In the genomic region with DNA sequence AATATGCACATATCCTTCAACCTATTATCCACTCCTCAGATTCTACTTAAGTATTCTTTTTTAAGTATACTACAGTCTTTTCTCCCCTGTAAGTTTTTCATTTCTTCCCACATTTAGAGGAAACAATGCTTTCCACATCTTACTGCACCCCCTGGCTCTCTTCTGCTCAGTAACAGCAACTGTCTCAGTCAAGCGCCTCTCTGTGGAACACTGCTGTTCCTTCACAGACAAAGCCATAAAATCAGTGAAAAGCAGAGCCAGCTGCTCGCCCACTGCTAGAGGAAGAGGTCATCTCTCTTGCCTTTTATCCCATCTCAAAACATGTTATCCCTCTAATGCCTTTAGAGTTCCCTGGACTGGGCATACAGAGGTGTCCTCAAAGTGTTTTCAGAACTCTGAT, we compare ENCODE assay signal across 15 cellular contexts. TPM values are rescaled to one million over a fixed set of nuclear protein-coding genes. Genes with fewer than 3 reads are reported as not detected.
A peak's percentile ranks its signal among the peaks of the same experiment; 100 is the strongest.
DNase-seq lines count a peak whose midpoint lies in the region; ATAC-seq and TF ChIP-seq lines count a peak whose summit lies in the region.
"Had no signal": no experiment of that assay in that cellular context is flagged by ENCODE, and none has a peak within 500 bp of the region (broad histone marks: within the 10 kb centered on the region; RNA-seq: fewer than 3 reads in every experiment).

No MANE protein-coding gene starts in this region.

- DNase-seq in AG04450 (ENCODE audit: low read depth, low spot score): no peak
- no peak for DNase-seq in HFFc6
- DNase-seq in SW480 (ENCODE audit: low spot score): peak; percentile 7
- DNase-seq in foreskin keratinocyte: no peak
- no peak for DNase-seq in activated naive CD4-positive, alpha-beta T cell treated with anti-CD3 and anti-CD28 coated beads, Interleukin-2, amount 10 ng/mL, durations not matched to agents 7 days and 5 days
- DNase-seq in activated naive CD8-positive, alpha-beta T cell treated with anti-CD3 and anti-CD28 coated beads, Interleukin-2, amount 50 U/mL, for 24 hours: no peak
- no peak for DNase-seq in activated T-cell treated with anti-CD3 and anti-CD28 coated beads for 4 hours
- DNase-seq: activated CD4-positive, alpha-beta T cell treated with anti-CD3 and anti-CD28 coated beads, Interleukin-2, amount 10 ng/mL, durations not matched to agents 7 days and 5 days; NCI-H1092; SIG-M5; T-helper 9 cell had no signal

- CTCF ChIA-PET in AG04450 (lab: Charles Lee): interaction anchor here (1.0 to 1.3 kb wide), 4 partner anchors 11 to 584 kb away, joined by 3 to 4 read pairs (median 3); no protein-coding TSS in a partner anchor
- CTCF ChIA-PET in activated naive CD4-positive, alpha-beta T cell treated with anti-CD3 and anti-CD28 coated beads, Interleukin-2, amount 10 ng/mL, durations not matched to agents 7 days and 5 days (lab: Charles Lee): no interaction called here

- H3K27me3 ChIP-seq in AG04450 (ENCODE audit: control insufficient read depth, insufficient read depth, low read length) (no peaks in the 10 kb centered on the region), foreskin keratinocyte (no peaks in the 10 kb centered on the region)

- POLR2A ChIA-PET in AG04450 (lab: Yijun Ruan, JAX): no interaction called here

- ATAC-seq in foreskin keratinocyte: no peak
- no peak for ATAC-seq in activated T-helper 17 cell treated with anti-CD3 and anti-CD28 coated beads, Interleukin-2, amount 50 U/mL, for 72 hours (replicated peaks)
- no peak for ATAC-seq in activated naive CD8-positive, alpha-beta T cell treated with anti-CD3 and anti-CD28 coated beads, Interleukin-2, amount 50 U/mL, for 24 hours

- H3K4me1 ChIP-seq in foreskin keratinocyte: peaks cover 11% of the 10 kb centered on the region

- H3K4me3 Mint-ChIP-seq in HFFc6: no peak overlapping the region
- H3K4me3 Mint-ChIP-seq in activated T-helper 17 cell treated with anti-CD3 and anti-CD28 coated beads, Interleukin-2, amount 50 U/mL, for 72 hours: no peak overlapping the region
- no peak overlapping the region for H3K4me3 Mint-ChIP-seq in activated naive CD4-positive, alpha-beta T cell treated with anti-CD3 and anti-CD28 coated beads, Interleukin-2, amount 10 ng/mL, durations not matched to agents 7 days and 5 days
- H3K4me3 Mint-ChIP-seq in activated naive CD8-positive, alpha-beta T cell treated with anti-CD3 and anti-CD28 coated beads, Interleukin-2, amount 50 U/mL, for 24 hours: no peak overlapping the region
- H3K4me3 Mint-ChIP-seq: activated CD4-positive, alpha-beta T cell treated with anti-CD3 and anti-CD28 coated beads, Interleukin-2, amount 10 ng/mL, durations not matched to agents 7 days and 5 days; activated naive CD4-positive, alpha-beta T cell treated with anti-CD3 and anti-CD28 coated beads, Interleukin-2, amount 50 U/mL, for 24 hours; B cell had no signal

- H3K27ac Mint-ChIP-seq in HFFc6: no peak overlapping the region
- no peak overlapping the region for H3K27ac Mint-ChIP-seq in activated T-helper 17 cell treated with anti-CD3 and anti-CD28 coated beads, Interleukin-2, amount 50 U/mL, for 72 hours
- H3K27ac Mint-ChIP-seq in activated naive CD4-positive, alpha-beta T cell treated with anti-CD3 and anti-CD28 coated beads, Interleukin-2, amount 10 ng/mL, durations not matched to agents 7 days and 5 days: no peak overlapping the region
- no peak overlapping the region for H3K27ac Mint-ChIP-seq in activated naive CD8-positive, alpha-beta T cell treated with anti-CD3 and anti-CD28 coated beads, Interleukin-2, amount 50 U/mL, for 24 hours
- H3K27ac Mint-ChIP-seq: activated CD4-positive, alpha-beta T cell treated with anti-CD3 and anti-CD28 coated beads, Interleukin-2, amount 10 ng/mL, durations not matched to agents 7 days and 5 days; activated naive CD4-positive, alpha-beta T cell treated with anti-CD3 and anti-CD28 coated beads, Interleukin-2, amount 50 U/mL, for 24 hours; B cell had no signal

- no peaks in the 10 kb centered on the region for H3K36me3 Mint-ChIP-seq in HFFc6 (ENCODE audit: low read depth)
- no peaks in the 10 kb centered on the region for H3K36me3 Mint-ChIP-seq in activated T-helper 17 cell treated with anti-CD3 and anti-CD28 coated beads, Interleukin-2, amount 50 U/mL, for 72 hours (ENCODE audit: low read depth)
- H3K36me3 Mint-ChIP-seq in activated naive CD4-positive, alpha-beta T cell treated with anti-CD3 and anti-CD28 coated beads, Interleukin-2, amount 10 ng/mL, durations not matched to agents 7 days and 5 days: no peaks in the 10 kb centered on the region
- H3K36me3 Mint-ChIP-seq in activated naive CD8-positive, alpha-beta T cell treated with anti-CD3 and anti-CD28 coated beads, Interleukin-2, amount 50 U/mL, for 24 hours (ENCODE audit: low read depth): no peaks in the 10 kb centered on the region

- peaks cover 5% of the 10 kb centered on the region; the same call in 1 of the 2 replicates for H3K9me3 Mint-ChIP-seq in HFFc6
- H3K9me3 Mint-ChIP-seq in activated T-helper 17 cell treated with anti-CD3 and anti-CD28 coated beads, Interleukin-2, amount 50 U/mL, for 72 hours: no peaks in the 10 kb centered on the region
- peaks cover 2% of the 10 kb centered on the region for H3K9me3 Mint-ChIP-seq in activated naive CD4-positive, alpha-beta T cell treated with anti-CD3 and anti-CD28 coated beads, Interleukin-2, amount 10 ng/mL, durations not matched to agents 7 days and 5 days
- peaks cover 7% of the 10 kb centered on the region for H3K9me3 Mint-ChIP-seq in activated naive CD8-positive, alpha-beta T cell treated with anti-CD3 and anti-CD28 coated beads, Interleukin-2, amount 50 U/mL, for 24 hours
- H3K9me3 Mint-ChIP-seq: activated CD4-positive, alpha-beta T cell treated with anti-CD3 and anti-CD28 coated beads, Interleukin-2, amount 10 ng/mL, durations not matched to agents 7 days and 5 days; activated naive CD4-positive, alpha-beta T cell treated with anti-CD3 and anti-CD28 coated beads, Interleukin-2, amount 50 U/mL, for 24 hours had no signal

- no peak overlapping the region for H3K4me3 ChIP-seq in AG04450 (ENCODE audit: low read depth, low read length)
- H3K4me3 ChIP-seq: thoracic aorta had no signal

- H3K27ac ChIP-seq in AG04450 (ENCODE audit: low read depth, low read length) (no peak overlapping the region), foreskin keratinocyte (peak overlapping the region; percentile 27)
- H3K27ac ChIP-seq: thoracic aorta had no signal

- H3K27me3 Mint-ChIP-seq in HFFc6 (ENCODE audit: insufficient read depth): no peaks in the 10 kb centered on the region
- H3K27me3 Mint-ChIP-seq in activated T-helper 17 cell treated with anti-CD3 and anti-CD28 coated beads, Interleukin-2, amount 50 U/mL, for 72 hours: no peaks in the 10 kb centered on the region
- H3K27me3 Mint-ChIP-seq in activated naive CD4-positive, alpha-beta T cell treated with anti-CD3 and anti-CD28 coated beads, Interleukin-2, amount 10 ng/mL, durations not matched to agents 7 days and 5 days: peaks cover 14% of the 10 kb centered on the region
- peaks cover 4% of the 10 kb centered on the region for H3K27me3 Mint-ChIP-seq in activated naive CD8-positive, alpha-beta T cell treated with anti-CD3 and anti-CD28 coated beads, Interleukin-2, amount 50 U/mL, for 24 hours
- H3K27me3 Mint-ChIP-seq: activated naive CD4-positive, alpha-beta T cell treated with anti-CD3 and anti-CD28 coated beads, Interleukin-2, amount 50 U/mL, for 24 hours had no signal

- H3K4me1 Mint-ChIP-seq in HFFc6 (ENCODE audit: low read depth): peaks cover 6% of the 10 kb centered on the region
- H3K4me1 Mint-ChIP-seq in activated T-helper 17 cell treated with anti-CD3 and anti-CD28 coated beads, Interleukin-2, amount 50 U/mL, for 72 hours: no peaks in the 10 kb centered on the region
- H3K4me1 Mint-ChIP-seq in activated naive CD4-positive, alpha-beta T cell treated with anti-CD3 and anti-CD28 coated beads, Interleukin-2, amount 10 ng/mL, durations not matched to agents 7 days and 5 days: no peaks in the 10 kb centered on the region
- no peaks in the 10 kb centered on the region for H3K4me1 Mint-ChIP-seq in activated naive CD8-positive, alpha-beta T cell treated with anti-CD3 and anti-CD28 coated beads, Interleukin-2, amount 50 U/mL, for 24 hours
- H3K4me1 Mint-ChIP-seq: activated CD4-positive, alpha-beta T cell treated with anti-CD3 and anti-CD28 coated beads, Interleukin-2, amount 10 ng/mL, durations not matched to agents 7 days and 5 days; activated naive CD4-positive, alpha-beta T cell treated with anti-CD3 and anti-CD28 coated beads, Interleukin-2, amount 50 U/mL, for 24 hours; B cell had no signal

- TF ChIP-seq CTCF in AG04450 (IDR thresholded peaks at IDR 0.05; ENCODE audit: low read depth, low read length): peak; percentile 12; the same call in 1 of the 2 replicates
- TF ChIP-seq CTCF in HFFc6 (IDR thresholded peaks at IDR 0.05): peak; percentile 17; the same call in 1 of the 2 replicates
- peak; percentile 31 for TF ChIP-seq CTCF in foreskin keratinocyte (conservative IDR thresholded peaks at IDR 0.05)

- H3K9me3 ChIP-seq in AG04450 (ENCODE audit: control insufficient read depth, insufficient read depth, low read length): no peaks in the 10 kb centered on the region
- H3K9me3 ChIP-seq: thoracic aorta had no signal

RNA-seq across cellular contexts. Expression of gene SERP1, which starts 24.8 kb away (rescaled TPM):
- polyA plus RNA-seq in AG04450 (2011; rRNA removed) (87.6 and 114 TPM in 2 replicates), foreskin keratinocyte (60.3 and 76.5 TPM in 2 replicates)
- 29.2 and 51.1 TPM in 2 replicates for polyA minus RNA-seq in AG04450 (2011; rRNA and poly(A)+ RNA removed)
- 100 to 1,000 TPM; 108 to 122 (median 112) TPM for total RNA-seq in HFFc6 (2021; fragmentation: NEBNext Ultra II Directional; extraction: Animal tissue kit (Norgen Biotek cat#: 25700))
- total RNA-seq in foreskin keratinocyte: 81.0 and 97.7 TPM in 2 replicates
- 100 to 1,000 TPM in 1 of 2 donors, 10 to 100 TPM in 1; 71.4 to 107 TPM for total RNA-seq in activated T-helper 17 cell treated with anti-CD3 and anti-CD28 coated beads, Interleukin-2, amount 50 U/mL, for 72 hours

RNA-seq across cellular contexts. Expression of gene EIF2A, which starts 25.1 kb away (rescaled TPM):
- polyA plus RNA-seq in AG04450 (2011; rRNA removed) (78.5 and 113 TPM in 2 replicates), foreskin keratinocyte (49.9 and 60.9 TPM in 2 replicates)
- 70.6 and 94.4 TPM in 2 replicates for polyA minus RNA-seq in AG04450 (2011; rRNA and poly(A)+ RNA removed)
- 10 to 100 TPM; 69.6 to 85.9 (median 75.0) TPM for total RNA-seq in HFFc6 (2021; fragmentation: NEBNext Ultra II Directional; extraction: Animal tissue kit (Norgen Biotek cat#: 25700))
- 87.7 and 91.1 TPM in 2 replicates for total RNA-seq in foreskin keratinocyte
- 100 to 1,000 TPM; 126 to 139 TPM for total RNA-seq in activated T-helper 17 cell treated with anti-CD3 and anti-CD28 coated beads, Interleukin-2, amount 50 U/mL, for 72 hours
